ENCODE assay signal across 8 cellular contexts in the genomic region with DNA sequence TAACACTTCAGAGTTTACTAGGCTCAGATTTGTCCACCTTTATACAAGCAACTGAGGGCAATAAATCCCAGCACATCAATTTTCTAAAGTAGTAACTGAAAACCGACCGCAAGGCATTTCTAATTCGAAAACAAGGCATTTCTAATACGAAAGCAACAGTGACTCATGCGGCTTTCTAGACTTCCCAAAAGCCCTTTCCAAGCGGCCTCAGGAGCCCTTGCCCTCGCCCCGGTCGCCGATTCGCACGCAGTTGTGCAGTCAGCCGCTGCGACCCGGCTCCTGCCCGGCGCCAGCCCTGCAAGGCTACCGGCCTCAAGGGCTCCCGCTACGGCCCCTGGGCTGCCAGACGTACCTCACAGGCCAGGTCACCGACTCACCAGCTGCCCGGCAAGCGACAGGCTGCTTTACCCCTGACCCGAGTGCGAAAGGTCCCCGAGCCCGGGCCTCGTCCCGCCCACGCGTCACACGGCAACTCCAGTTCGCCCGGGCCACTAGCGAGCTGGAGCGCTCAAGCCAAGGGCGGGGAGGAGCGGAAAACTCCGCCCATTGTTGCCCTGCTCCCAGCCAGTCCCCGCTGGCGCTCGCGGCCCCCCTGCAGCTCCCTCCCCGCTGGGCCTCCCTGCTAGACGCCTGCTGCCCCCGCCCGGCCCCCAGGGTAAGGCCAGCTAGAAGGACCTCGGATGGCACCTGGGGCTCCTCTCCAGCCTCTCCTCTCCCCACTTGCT. TPM values are rescaled to one million over a fixed set of nuclear protein-coding genes. Genes with fewer than 3 reads are reported as not detected.
A peak's percentile ranks its signal among the peaks of the same experiment; 100 is the strongest.
DNase-seq lines count a peak whose midpoint lies in the region; ATAC-seq, FAIRE-seq and TF ChIP-seq lines count a peak whose summit lies in the region.

No MANE protein-coding gene starts in this region.

- TF ChIP-seq CTCF in psoas muscle (IDR thresholded peaks at IDR 0.05) = no peak

- H3K4me3 Mint-ChIP-seq in T-helper 1 cell treated with Interleukin-12 subunit alpha and Interleukin-12 subunit beta and Interleukin-4 antibody, amounts not matched to agents 30 μg/mL and 1 μg/mL, for 36 hours = peak overlapping the region; percentile 83

- H3K27me3 ChIP-seq in right cardiac atrium (ENCODE audit: control insufficient read depth, insufficient read depth) = no peaks in the 10 kb centered on the region
- no peaks in the 10 kb centered on the region for H3K27me3 ChIP-seq in psoas muscle (ENCODE audit: insufficient read depth in 3 of 3, low read length in 2 of 3)

- no peaks in the 10 kb centered on the region for H3K9me3 Mint-ChIP-seq in T-helper 1 cell treated with Interleukin-12 subunit alpha and Interleukin-12 subunit beta and Interleukin-4 antibody, amounts not matched to agents 30 μg/mL and 1 μg/mL, for 36 hours

- peak overlapping the region; percentile 96 for H3K27ac ChIP-seq in right cardiac atrium (ENCODE audit: low read length)
- peak overlapping the region; percentile 89 for H3K27ac ChIP-seq in psoas muscle

- peak overlapping the region; percentile 53 for H3K4me3 ChIP-seq in right cardiac atrium (ENCODE audit: low read length)
- H3K4me3 ChIP-seq in psoas muscle = peak overlapping the region; percentile 81

- H3K9me3 ChIP-seq in right cardiac atrium (ENCODE audit: control insufficient read depth, low read length) (no peaks in the 10 kb centered on the region), psoas muscle (no peaks in the 10 kb centered on the region)

- DNase-seq in ELF-1 (ENCODE audit: low read depth, low spot score) (peak; percentile 97), LHCN-M2 (ENCODE audit: low read depth) (peak; percentile 92), amygdala (lab: John Stamatoyannopoulos, UW) (peak; percentile 33 to 93 (median 78)), right cardiac atrium (peak; percentile 93 to 97 (median 97)), psoas muscle (peak; percentile 94 to 96), urothelium cell line (ENCODE audit: low spot score) (peak; percentile 97)

- ATAC-seq in GM21825 (IDR thresholded peaks at IDR 0.05; ENCODE audit: unreplicated experiment) (peak; percentile 93), right cardiac atrium (peak; percentile 97), psoas muscle (peak; percentile 95 to 96 (median 96))

- no peak for FAIRE-seq in urothelium cell line (lab: Jason Lieb, UNC)

- no peaks in the 10 kb centered on the region for H3K27me3 Mint-ChIP-seq in T-helper 1 cell treated with Interleukin-12 subunit alpha and Interleukin-12 subunit beta and Interleukin-4 antibody, amounts not matched to agents 30 μg/mL and 1 μg/mL, for 36 hours (ENCODE audit: low read depth)

- H3K36me3 Mint-ChIP-seq in T-helper 1 cell treated with Interleukin-12 subunit alpha and Interleukin-12 subunit beta and Interleukin-4 antibody, amounts not matched to agents 30 μg/mL and 1 μg/mL, for 36 hours (ENCODE audit: low read depth) = peaks cover 11% of the 10 kb centered on the region

- H3K4me1 ChIP-seq in right cardiac atrium (ENCODE audit: control insufficient read depth, insufficient read depth, low read length) (peaks cover 7% of the 10 kb centered on the region), psoas muscle (peaks cover 93% of the 10 kb centered on the region)

- intact Hi-C loops in right cardiac atrium (cut with DNase I) = no loop called here
- intact Hi-C loops in psoas muscle (cut with DNase I) = no loop called here

- WGBS in right cardiac atrium = 1% methylated on average over 49 of the region's 49 CpGs
- WGBS in psoas muscle, 3 donors = 0 to 1% (median 1%) methylated on average over 40 to 49 of the region's 49 CpGs

- peak overlapping the region; percentile 62 for H3K27ac Mint-ChIP-seq in T-helper 1 cell treated with Interleukin-12 subunit alpha and Interleukin-12 subunit beta and Interleukin-4 antibody, amounts not matched to agents 30 μg/mL and 1 μg/mL, for 36 hours

- no peaks in the 10 kb centered on the region for H3K36me3 ChIP-seq in psoas muscle (ENCODE audit: insufficient read depth in 1 of 2, low read depth in 1 of 2)

- H3K4me1 Mint-ChIP-seq in T-helper 1 cell treated with Interleukin-12 subunit alpha and Interleukin-12 subunit beta and Interleukin-4 antibody, amounts not matched to agents 30 μg/mL and 1 μg/mL, for 36 hours (ENCODE audit: low read depth) = peaks cover 56% of the 10 kb centered on the region

RNA-seq across cellular contexts. Expression of gene NCOA4, which starts 7.3 kb away (rescaled TPM):
- total RNA-seq in LHCN-M2 (2014; rRNA removed) (129 and 137 TPM in 2 replicates), right cardiac atrium (100 to 1,000 TPM; 173 to 233 (median 222) TPM), psoas muscle (100 to 1,000 TPM; 129 to 165 (median 142) TPM)
- 66.7 TPM for polyA plus RNA-seq in LHCN-M2 (2012)
- polyA plus RNA-seq in right cardiac atrium (93.7 TPM), psoas muscle (100 to 1,000 TPM in 1 of 3 donors, 10 to 100 TPM in 2; 63.3 to 131 (median 75.2) TPM)

RNA-seq across cellular contexts. Expression of gene MSMB, which starts 22.9 kb away (rescaled TPM):
- not detected in 2 replicates for total RNA-seq in LHCN-M2 (2014; rRNA removed)
- not detected for polyA plus RNA-seq in LHCN-M2 (2012)
- not detected for total RNA-seq in right cardiac atrium
- not detected for polyA plus RNA-seq in right cardiac atrium
- total RNA-seq in psoas muscle = not detected
- not detected for polyA plus RNA-seq in psoas muscle

RNA-seq across cellular contexts. Expression of gene TIMM23, which starts 50.9 kb away (rescaled TPM):
- total RNA-seq in LHCN-M2 (2014; rRNA removed) (107 and 117 TPM in 2 replicates), right cardiac atrium (10 to 100 TPM; 61.2 to 75.7 (median 68.3) TPM), psoas muscle (100 to 1,000 TPM in 1 of 4 donors, 10 to 100 TPM in 3; 82.9 to 101 (median 90.2) TPM)
- 99.1 TPM for polyA plus RNA-seq in LHCN-M2 (2012)
- polyA plus RNA-seq in right cardiac atrium (117 TPM), psoas muscle (100 to 1,000 TPM; 118 to 134 (median 122) TPM)

Comparison
In these comparisons a context has a peak if more than half of its experiments do, and no peak if none do; other contexts are left out.
1. Peak in every context shown above with its lines: DNase-seq, ATAC-seq, H3K4me3 ChIP-seq and H3K27ac ChIP-seq.